Comparison of ENCODE assay signal across 7 cellular contexts in the genomic region with DNA sequence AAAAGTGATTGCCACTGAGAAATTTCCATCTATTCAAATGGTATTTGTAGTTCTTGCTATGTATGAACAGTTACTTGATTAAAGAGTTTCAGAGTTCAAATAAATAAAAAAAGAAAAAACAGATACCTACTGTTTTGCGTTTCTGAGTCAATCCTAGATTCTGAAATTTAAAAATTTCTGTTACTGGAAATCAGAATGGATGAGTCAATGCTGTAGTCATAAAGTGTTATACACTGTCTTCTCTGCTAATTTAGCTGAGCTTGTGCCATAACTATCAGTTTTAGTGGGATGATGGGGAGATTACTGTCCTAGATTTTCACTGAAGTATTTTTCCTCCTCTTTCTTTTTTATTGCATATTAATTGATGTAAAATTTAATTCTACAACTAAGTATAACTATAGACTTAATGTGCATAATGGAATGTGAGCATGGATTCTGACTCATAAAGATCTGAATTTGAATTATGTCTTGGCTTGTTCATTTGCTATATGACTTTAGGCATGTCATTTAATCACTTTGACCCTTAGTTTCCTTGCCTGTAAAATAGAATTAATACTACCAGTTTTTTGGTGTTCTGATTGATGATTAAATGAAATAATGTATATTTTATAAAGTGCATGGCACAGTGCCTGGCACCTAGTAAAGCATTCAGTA.
A peak's percentile ranks its signal among the peaks of the same experiment; 100 is the strongest.
DNase-seq lines count a peak whose midpoint lies in the region; ATAC-seq, FAIRE-seq and TF ChIP-seq lines count a peak whose summit lies in the region.
"Not testable (repeated sequence)": the region's sequence is repeated elsewhere in the genome, so short reads cannot be mapped to it uniquely, and the experiment has no call there.

No MANE protein-coding gene starts in this region.

- not testable (repeated sequence) for H3K4me3 ChIP-seq in RWPE2 (ENCODE audit: severe bottlenecking); mammary epithelial cell (replicated peaks in 1 of 3; ENCODE audit: insufficient read depth in 1 of 3, low read depth in 2 of 3, low read length in 3 of 3); pancreas

- H3K9ac ChIP-seq in mammary epithelial cell (ENCODE audit: insufficient read depth, low read length) = not testable (repeated sequence)

- peak overlapping the region; percentile 59 for H3K27ac ChIP-seq in RWPE2 (ENCODE audit: poor library complexity, severe bottlenecking)
- H3K27ac ChIP-seq in mammary epithelial cell (ENCODE audit: insufficient read depth, low read depth, low read length) = peak overlapping the region; percentile 22
- not testable (repeated sequence) for H3K27ac ChIP-seq in pancreas

- intact Hi-C loops in mammary epithelial cell (cut with micrococcal nuclease); pancreas (cut with DNase I): not testable (repeated sequence)

- CTCF ChIA-PET in mammary epithelial cell (lab: Charles Lee; ENCODE audit: low non-redundant PET) = not testable (repeated sequence)

- not testable (repeated sequence) for H3K27me3 Mint-ChIP-seq in activated T-cell treated with anti-CD3 and anti-CD28 coated beads, Interleukin-2, amount 50 U/mL, for 4 hours (ENCODE audit: low read depth)

- H3K4me1 ChIP-seq in RWPE2 (ENCODE audit: insufficient read depth, poor library complexity, severe bottlenecking) = peaks cover 10% of the 10 kb centered on the region
- not testable (repeated sequence) for H3K4me1 ChIP-seq in mammary epithelial cell (ENCODE audit: insufficient read depth, low read length); pancreas

- peaks cover 31% of the 10 kb centered on the region for H3K36me3 Mint-ChIP-seq in activated T-cell treated with anti-CD3 and anti-CD28 coated beads, Interleukin-2, amount 50 U/mL, for 4 hours (ENCODE audit: insufficient read depth)

- not testable (repeated sequence) for H3K9me3 Mint-ChIP-seq in activated T-cell treated with anti-CD3 and anti-CD28 coated beads, Interleukin-2, amount 50 U/mL, for 4 hours

- BruUV-seq in mammary epithelial cell (replicated peaks; lab: Mats Ljungman, UMichigan) = not testable (repeated sequence)

- not testable (repeated sequence) for H3K79me2 ChIP-seq in mammary epithelial cell (ENCODE audit: insufficient read depth, low read length)

- H3K4me3 Mint-ChIP-seq in activated T-cell treated with anti-CD3 and anti-CD28 coated beads, Interleukin-2, amount 50 U/mL, for 4 hours = not testable (repeated sequence)

- peak overlapping the region; percentile 30 for H3K4me2 ChIP-seq in mammary epithelial cell (ENCODE audit: insufficient read depth, low read depth, low read length)

- TF ChIP-seq CTCF in RWPE2 (IDR thresholded peaks at IDR 0.05; ENCODE audit: poor library complexity, severe bottlenecking); mammary epithelial cell (conservative IDR thresholded peaks at IDR 0.05 in 1 of 2, IDR thresholded peaks at IDR 0.05 in 1 of 2; ENCODE audit: extremely low read depth in 1 of 2, insufficient read depth in 1 of 2, low read depth in 1 of 2, low read length in 2 of 2); pancreas (IDR thresholded peaks at IDR 0.05): not testable (repeated sequence)

- H4K20me1 ChIP-seq in mammary epithelial cell (ENCODE audit: insufficient read depth, low read length) = not testable (repeated sequence)

- H3K4me1 Mint-ChIP-seq in activated T-cell treated with anti-CD3 and anti-CD28 coated beads, Interleukin-2, amount 50 U/mL, for 4 hours (ENCODE audit: low read depth) = not testable (repeated sequence)

- WGBS in mammary epithelial cell (ENCODE audit: low coverage, missing lambda C conversion rate) = 12% methylated on average over 1 of the region's 1 CpG
- WGBS in pancreas, 2 donors = 95 to 100% methylated on average over 1 of the region's 1 CpG

- not testable (repeated sequence) for H3K36me3 ChIP-seq in RWPE2 (ENCODE audit: low read depth); mammary epithelial cell (ENCODE audit: insufficient read depth, low read length); pancreas

- H3K9me3 ChIP-seq in RWPE2 (ENCODE audit: severe bottlenecking); mammary epithelial cell (replicated peaks; ENCODE audit: insufficient read depth, low read length); pancreas: not testable (repeated sequence)

- peak; percentile 13 for FAIRE-seq in pancreas (lab: Jason Lieb, UNC)

- ATAC-seq in RWPE2 (ENCODE audit: low read depth) = peak; percentile 90
- peak; percentile 70 to 86 for ATAC-seq in activated T-cell treated with anti-CD3 and anti-CD28 coated beads, Interleukin-2, amount 50 U/mL, for 4 hours
- not testable (repeated sequence) for ATAC-seq in pancreas

- dilution Hi-C loops in mammary epithelial cell (cut with HindIII; ENCODE audit: low sequenced_read_pairs) = not testable (repeated sequence)

- peak; percentile 79 for DNase-seq in ELR (ENCODE audit: low read depth)
- peak; percentile 39 for DNase-seq in HT1080 (ENCODE audit: low read depth)
- DNase-seq in RWPE2 (ENCODE audit: low spot score); activated T-cell treated with anti-CD3 and anti-CD28 coated beads, Interleukin-2, amount 50 U/mL, for 4 hours; pancreas: not testable (repeated sequence)
- DNase-seq in mammary epithelial cell = peak; percentile 52
- DNase-seq in fibroblast of peridontal ligament (ENCODE audit: extremely low read depth) = peak; percentile 18

- not testable (repeated sequence) for H2AFZ ChIP-seq in mammary epithelial cell (ENCODE audit: low read depth, low read length)

- in situ Hi-C loops in mammary epithelial cell (cut with MboI; ENCODE audit: low sequenced_read_pairs in 2 of 2) = not testable (repeated sequence)

- not testable (repeated sequence) for H3K27me3 ChIP-seq in RWPE2 (ENCODE audit: insufficient read depth, poor library complexity, severe bottlenecking); mammary epithelial cell (ENCODE audit: insufficient read depth, low read length); pancreas
